Comparison of ENCODE assay signal across 8 cellular contexts in the genomic region with DNA sequence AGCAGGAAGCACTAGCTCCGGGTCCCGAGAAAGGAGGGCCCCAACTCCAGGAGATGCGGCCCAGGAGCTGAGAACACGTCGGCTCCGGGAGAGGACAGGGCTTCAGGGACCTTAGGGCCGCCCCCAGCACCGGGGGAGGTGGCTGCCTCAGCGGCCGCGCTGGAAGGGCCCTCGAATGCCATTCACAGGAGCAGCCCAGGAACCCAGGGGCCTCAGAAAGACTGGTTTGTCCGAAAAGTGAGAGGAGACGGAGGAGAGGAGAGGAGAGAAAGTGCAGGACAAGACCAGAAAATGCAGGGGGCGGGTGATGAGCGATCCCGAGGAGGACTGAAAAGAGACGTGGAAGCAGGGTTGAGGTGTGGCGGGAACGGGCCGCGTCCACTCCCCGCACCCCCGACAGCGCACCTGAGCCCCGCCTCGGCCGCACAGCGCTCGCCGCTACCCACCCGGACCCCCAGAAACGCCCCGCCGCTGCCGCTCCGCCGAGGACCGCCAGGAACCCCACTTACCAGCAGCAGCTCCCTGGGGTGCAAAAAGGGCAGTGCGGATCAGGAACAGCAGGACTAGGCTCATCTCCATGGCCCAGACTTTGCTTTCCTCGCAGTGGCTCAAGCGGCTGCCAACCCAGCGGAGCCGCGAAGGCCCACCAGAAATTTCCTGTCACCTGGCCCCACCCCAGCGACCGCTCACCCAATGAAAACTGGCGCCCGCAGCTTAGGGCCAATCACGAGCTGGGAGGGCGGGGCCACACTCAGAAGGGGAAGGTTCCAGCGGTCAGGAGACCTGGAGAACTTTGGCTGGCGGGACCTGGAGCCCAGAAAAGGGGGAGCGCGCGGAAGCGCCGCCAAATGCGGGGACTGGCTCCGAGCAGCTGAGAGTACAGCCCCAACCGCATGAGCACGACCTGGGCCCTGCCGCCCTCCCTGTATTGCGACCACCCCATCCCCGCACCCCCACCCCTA. TPM values are rescaled to one million over a fixed set of nuclear protein-coding genes. Genes with fewer than 3 reads are reported as not detected.
DNase-seq lines count a peak whose midpoint lies in the region; ATAC-seq lines count a peak whose summit lies in the region.

No MANE protein-coding gene starts in this region.

- H3K4me1 Mint-ChIP-seq in activated CD4-positive, alpha-beta memory T cell treated with anti-CD3 and anti-CD28 coated beads, Interleukin-2, amount 10 ng/mL, durations not matched to agents 7 days and 5 days = peaks cover 58% of the 10 kb centered on the region

- POLR2A ChIA-PET in activated CD4-positive, alpha-beta memory T cell treated with anti-CD3 and anti-CD28 coated beads, Interleukin-2, amount 10 ng/mL, durations not matched to agents 7 days and 5 days (lab: Charles Lee) = interaction anchor here (0.7 to 1.7 kb wide), 15 partner anchors 9 to 95 kb away, joined by 3 to 8 read pairs (median 4); no protein-coding TSS in a partner anchor

- H3K4me3 ChIP-seq in ectodermal cell (ENCODE audit: insufficient read depth, low read depth, low read length) = peak overlapping the region; percentile 48

- H3K4me3 Mint-ChIP-seq in activated CD4-positive, alpha-beta memory T cell treated with anti-CD3 and anti-CD28 coated beads, Interleukin-2, amount 10 ng/mL, durations not matched to agents 7 days and 5 days = peak overlapping the region; percentile 96

- WGBS in ectodermal cell, 2 experiments = 1% methylated on average over 65 of the region's 65 CpGs

- DNase-seq in NCI-H524 (lab: John Stamatoyannopoulos, UW) (peak; percentile 2 to 17), NCI-H524 treated with DMSO at 0.1 percent for 48 hours (lab: John Stamatoyannopoulos, UW) (no peak), NCI-H446 treated with DMSO at 0.1 percent for 48 hours (lab: John Stamatoyannopoulos, UW) (peak; percentile 59), lung microvascular endothelial cell (ENCODE audit: low read depth in 2 of 2) (peak; percentile 82 to 84)
- peak; percentile 90 for DNase-seq in activated CD4-positive, alpha-beta memory T cell treated with anti-CD3 and anti-CD28 coated beads, Interleukin-2, amount 10 ng/mL, durations not matched to agents 7 days and 5 days
- peak; percentile 68 to 86 (median 70) for DNase-seq in stimulated activated CD4-positive, alpha-beta T cell treated with anti-CD3 and anti-CD28 coated beads, TNF-alpha, amount 100 ng/mL, for 24 hours (ENCODE audit: low read depth in 3 of 3)

- peak overlapping the region; percentile 56 for H3K27ac Mint-ChIP-seq in activated CD4-positive, alpha-beta memory T cell treated with anti-CD3 and anti-CD28 coated beads, Interleukin-2, amount 10 ng/mL, durations not matched to agents 7 days and 5 days

- H3K36me3 Mint-ChIP-seq in activated CD4-positive, alpha-beta memory T cell treated with anti-CD3 and anti-CD28 coated beads, Interleukin-2, amount 10 ng/mL, durations not matched to agents 7 days and 5 days (ENCODE audit: low read depth) = peaks cover 3% of the 10 kb centered on the region

- CTCF ChIA-PET in activated CD4-positive, alpha-beta memory T cell treated with anti-CD3 and anti-CD28 coated beads, Interleukin-2, amount 10 ng/mL, durations not matched to agents 7 days and 5 days (lab: Charles Lee) = interaction anchor here (0.6 to 7.4 kb wide), 16 partner anchors 9 to 317 kb away, joined by 3 to 94 read pairs (median 4); no protein-coding TSS in a partner anchor

- H3K27me3 ChIP-seq in ectodermal cell (ENCODE audit: control insufficient read depth, insufficient read depth, low read length, poor library complexity, severe bottlenecking) = peaks cover 75% of the 10 kb centered on the region

- peak; percentile 81 for ATAC-seq in HG02938 (IDR thresholded peaks at IDR 0.05; ENCODE audit: unreplicated experiment)

- H3K27ac ChIP-seq in ectodermal cell (ENCODE audit: insufficient read depth, low read depth, low read length, poor library complexity, severe bottlenecking) = no peak overlapping the region

- H3K4me1 ChIP-seq in ectodermal cell (ENCODE audit: control insufficient read depth, insufficient read depth, low read length) = no peaks in the 10 kb centered on the region

- no peaks in the 10 kb centered on the region for H3K9me3 ChIP-seq in ectodermal cell (ENCODE audit: control insufficient read depth, low read length)

- H3K36me3 ChIP-seq in ectodermal cell (ENCODE audit: control insufficient read depth, insufficient read depth, low read length) = no peaks in the 10 kb centered on the region

- no peaks in the 10 kb centered on the region for H3K9me3 Mint-ChIP-seq in activated CD4-positive, alpha-beta memory T cell treated with anti-CD3 and anti-CD28 coated beads, Interleukin-2, amount 10 ng/mL, durations not matched to agents 7 days and 5 days

- no peaks in the 10 kb centered on the region for H3K27me3 Mint-ChIP-seq in activated CD4-positive, alpha-beta memory T cell treated with anti-CD3 and anti-CD28 coated beads, Interleukin-2, amount 10 ng/mL, durations not matched to agents 7 days and 5 days

RNA-seq across cellular contexts. Expression of a gene that starts 25.4 kb away (rescaled TPM):
- total RNA-seq in activated CD4-positive, alpha-beta memory T cell treated with anti-CD3 and anti-CD28 coated beads, Interleukin-2, amount 10 ng/mL, durations not matched to agents 7 days and 5 days = 100 to 1,000 TPM; 318 to 346 TPM
- 1.0 TPM for polyA plus RNA-seq in ectodermal cell (2013, experiment 1 of 4)
- 0.76 TPM for polyA plus RNA-seq in ectodermal cell (2013, experiment 2 of 4)
- 0.75 TPM for polyA plus RNA-seq in ectodermal cell (2013, experiment 3 of 4)
- polyA plus RNA-seq in ectodermal cell (2013, experiment 4 of 4) = 0.93 TPM
- total RNA-seq in lung microvascular endothelial cell = 7.4 and 10.5 TPM in 2 replicates

Comparison
In these comparisons a context has a peak if more than half of its experiments do, and no peak if none do; other contexts are left out.
1. RNA of a gene that starts 25.4 kb away (total RNA-seq): 318 to 346 TPM in activated CD4-positive, alpha-beta memory T cell treated with anti-CD3 and anti-CD28 coated beads, Interleukin-2, amount 10 ng/mL, durations not matched to agents 7 days and 5 days; 7.4 to 10.5 TPM in lung microvascular endothelial cell; every median in the first group is over 10 times any median in the second.